36 cellular contexts compared by ENCODE assay signal in the genomic region with DNA sequence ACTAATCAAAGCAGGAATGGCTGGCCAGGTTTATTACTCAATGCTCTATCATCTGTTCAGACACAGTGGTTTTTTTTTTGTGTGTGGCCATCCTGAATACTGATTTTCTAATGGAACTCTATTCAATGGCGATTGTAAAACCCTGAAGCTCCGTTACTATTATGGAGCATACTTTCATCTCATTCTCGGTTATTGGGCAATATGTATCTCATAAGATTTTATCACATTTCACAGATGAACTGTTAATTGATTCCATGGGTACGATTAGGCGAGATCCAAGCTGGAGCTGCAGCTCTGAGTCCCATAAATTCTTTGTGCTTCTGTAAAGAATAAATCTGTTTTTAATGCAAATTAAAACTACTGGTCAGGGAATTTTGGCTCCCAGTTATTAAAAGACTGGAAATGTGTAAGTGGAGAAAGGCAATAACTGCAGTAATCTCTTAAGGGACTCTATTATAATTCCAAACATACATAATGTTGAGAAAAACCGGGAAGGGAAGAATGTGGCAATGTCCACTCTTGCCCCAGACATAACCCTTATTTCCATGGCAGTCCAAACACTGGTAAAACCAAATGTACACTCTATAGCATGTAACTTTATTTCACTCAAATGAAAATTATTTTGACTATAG.
"Had no signal": no experiment of that assay in that cellular context is flagged by ENCODE, and none has a peak within 500 bp of the region (broad histone marks: within the 10 kb centered on the region; RNA-seq: fewer than 3 reads in every experiment).

No MANE protein-coding gene starts in this region.

- FAIRE-seq: astrocyte, TTC549 had no signal

- H3K36me3 Mint-ChIP-seq: activated CD8-positive, alpha-beta memory T cell treated with anti-CD3 and anti-CD28 coated beads, Interleukin-2, amount 10 ng/mL, durations not matched to agents 7 days and 5 days; activated naive CD4-positive, alpha-beta T cell treated with anti-CD3 and anti-CD28 coated beads, Interleukin-2, amount 10 ng/mL, durations not matched to agents 7 days and 5 days; activated naive CD4-positive, alpha-beta T cell treated with anti-CD3 and anti-CD28 coated beads, Interleukin-2, amount 50 U/mL, for 24 hours; activated naive CD8-positive, alpha-beta T cell treated with anti-CD3 and anti-CD28 coated beads, Interleukin-2, amount 10 ng/mL, durations not matched to agents 7 days and 5 days; T-cell had no signal

- DNase-seq: activated B cell treated with CpG ODN at 0.5 μM for 24 hours; activated CD4-positive, alpha-beta memory T cell treated with anti-CD3 and anti-CD28 coated beads, Interleukin-2, amount 10 ng/mL, durations not matched to agents 7 days and 5 days; activated CD4-positive, alpha-beta T cell treated with anti-CD3 and anti-CD28 coated beads for 4 hours; activated CD4-positive, alpha-beta T cell treated with anti-CD3 and anti-CD28 coated beads, Interleukin-2, amount 10 ng/mL, durations not matched to agents 24 days and 14 days; activated CD4-positive, alpha-beta T cell treated with anti-CD3 and anti-CD28 coated beads, Interleukin-2, amount 50 U/mL, for 1 hour; activated CD4-positive, alpha-beta T cell treated with anti-CD3 and anti-CD28 coated beads, Interleukin-2, amount 50 U/mL, for 4 hours; activated CD4-positive, CD25-positive, alpha-beta regulatory T cell treated with anti-CD3 and anti-CD28 coated beads, Interleukin-2, amount 50 U/mL, for 72 hours; activated CD8-positive, alpha-beta memory T cell treated with anti-CD3 and anti-CD28 coated beads for 24 hours; activated CD8-positive, alpha-beta memory T cell treated with anti-CD3 and anti-CD28 coated beads, Interleukin-2, amount 10 ng/mL, durations not matched to agents 7 days and 5 days; activated CD8-positive, alpha-beta memory T cell treated with anti-CD3 and anti-CD28 coated beads, Interleukin-2, amount 50 U/mL, for 48 hours; activated CD8-positive, alpha-beta T cell treated with anti-CD3 and anti-CD28 coated beads, Interleukin-2, amount 10 ng/mL, durations not matched to agents 7 days and 5 days; activated effector memory CD4-positive, alpha-beta T cell treated with Interleukin-2 at 50 U/mL for 16 hours; activated gamma-delta T cell; activated naive CD4-positive, alpha-beta T cell treated with anti-CD3 and anti-CD28 coated beads, Interleukin-2, amount 10 ng/mL, durations not matched to agents 7 days and 5 days; activated naive CD4-positive, alpha-beta T cell treated with Interleukin-2 at 50 U/mL for 16 hours; activated naive CD8-positive, alpha-beta T cell treated with anti-CD3 and anti-CD28 coated beads, Interleukin-2, amount 10 ng/mL, durations not matched to agents 7 days and 5 days; activated naive CD8-positive, alpha-beta T cell treated with anti-CD3 and anti-CD28 coated beads, Interleukin-2, amount 50 U/mL, for 24 hours; activated T-cell treated with anti-CD3 and anti-CD28 coated beads, Interleukin-2, amount 50 U/mL, for 24 hours; activated T-cell treated with anti-CD3 and anti-CD28 coated beads, Interleukin-2, amount 50 U/mL, for 48 hours; adrenal gland; amniotic stem cell; aorta; body of pancreas; brain microvascular endothelial cell; central memory CD4-positive, alpha-beta T cell; T-cell; T-helper 2 cell; T-helper 9 cell had no signal

- H3K4me1 Mint-ChIP-seq: activated B cell treated with CpG ODN at 0.5 μM for 24 hours; activated naive CD4-positive, alpha-beta T cell treated with anti-CD3 and anti-CD28 coated beads, Interleukin-2, amount 50 U/mL, for 24 hours had no signal

- H3K9me3 Mint-ChIP-seq: activated naive CD4-positive, alpha-beta T cell treated with anti-CD3 and anti-CD28 coated beads, Interleukin-2, amount 50 U/mL, for 24 hours; activated naive CD8-positive, alpha-beta T cell treated with anti-CD3 and anti-CD28 coated beads, Interleukin-2, amount 50 U/mL, for 24 hours; activated T-helper 2 cell treated with anti-CD3 and anti-CD28 coated beads, Interferon-gamma antibody, Interleukin-2, Interleukin-4, amounts not matched to agents 10 μg/mL and 5 μg/mL and 100 μg/mL, durations not matched to agents 14 hours and 24 hours and 36 hours; T-helper 2 cell treated with Interferon-gamma antibody and Interleukin-4, amounts not matched to agents 5 μg/mL and 100 μg/mL, for 36 hours had no signal

- H3K36me3 ChIP-seq: adrenal gland, breast epithelium had no signal

- H3K27me3 Mint-ChIP-seq: activated T-cell treated with anti-CD3 and anti-CD28 coated beads, Interleukin-2, amount 50 U/mL, for 24 hours; T-cell had no signal

- H3K27ac Mint-ChIP-seq: activated B cell treated with CpG ODN at 0.5 μM for 24 hours; activated CD4-positive, alpha-beta memory T cell treated with anti-CD3 and anti-CD28 coated beads, Interleukin-2, amount 10 ng/mL, durations not matched to agents 7 days and 5 days; activated CD4-positive, alpha-beta T cell treated with anti-CD3 and anti-CD28 coated beads, Interleukin-2, amount 10 ng/mL, durations not matched to agents 24 days and 14 days; activated CD8-positive, alpha-beta memory T cell treated with anti-CD3 and anti-CD28 coated beads, Interleukin-2, amount 10 ng/mL, durations not matched to agents 7 days and 5 days; activated CD8-positive, alpha-beta T cell treated with anti-CD3 and anti-CD28 coated beads, Interleukin-2, amount 10 ng/mL, durations not matched to agents 7 days and 5 days; activated naive CD4-positive, alpha-beta T cell treated with anti-CD3 and anti-CD28 coated beads, Interleukin-2, amount 10 ng/mL, durations not matched to agents 7 days and 5 days; activated naive CD4-positive, alpha-beta T cell treated with anti-CD3 and anti-CD28 coated beads, Interleukin-2, amount 50 U/mL, for 24 hours; activated naive CD8-positive, alpha-beta T cell; activated naive CD8-positive, alpha-beta T cell treated with anti-CD3 and anti-CD28 coated beads, Interleukin-2, amount 10 ng/mL, durations not matched to agents 7 days and 5 days; activated naive CD8-positive, alpha-beta T cell treated with anti-CD3 and anti-CD28 coated beads, Interleukin-2, amount 50 U/mL, for 24 hours; activated T-cell treated with anti-CD3 and anti-CD28 coated beads, Interleukin-2, amount 50 U/mL, for 24 hours; activated T-helper 2 cell treated with anti-CD3 and anti-CD28 coated beads, Interferon-gamma antibody, Interleukin-2, Interleukin-4, amounts not matched to agents 10 μg/mL and 5 μg/mL and 100 μg/mL, durations not matched to agents 14 hours and 24 hours and 36 hours; T-cell; T-helper 2 cell treated with Interferon-gamma antibody and Interleukin-4, amounts not matched to agents 5 μg/mL and 100 μg/mL, for 36 hours had no signal

- H3K9me3 ChIP-seq: adrenal gland, body of pancreas had no signal

- H3K4me3 Mint-ChIP-seq: activated B cell treated with CpG ODN at 0.5 μM for 24 hours; activated CD4-positive, alpha-beta memory T cell treated with anti-CD3 and anti-CD28 coated beads, Interleukin-2, amount 10 ng/mL, durations not matched to agents 7 days and 5 days; activated CD4-positive, alpha-beta T cell treated with anti-CD3 and anti-CD28 coated beads, Interleukin-2, amount 10 ng/mL, durations not matched to agents 24 days and 14 days; activated CD8-positive, alpha-beta memory T cell treated with anti-CD3 and anti-CD28 coated beads, Interleukin-2, amount 10 ng/mL, durations not matched to agents 7 days and 5 days; activated CD8-positive, alpha-beta T cell treated with anti-CD3 and anti-CD28 coated beads, Interleukin-2, amount 10 ng/mL, durations not matched to agents 7 days and 5 days; activated naive CD4-positive, alpha-beta T cell treated with anti-CD3 and anti-CD28 coated beads, Interleukin-2, amount 10 ng/mL, durations not matched to agents 7 days and 5 days; activated naive CD4-positive, alpha-beta T cell treated with anti-CD3 and anti-CD28 coated beads, Interleukin-2, amount 50 U/mL, for 24 hours; activated naive CD8-positive, alpha-beta T cell; activated naive CD8-positive, alpha-beta T cell treated with anti-CD3 and anti-CD28 coated beads, Interleukin-2, amount 10 ng/mL, durations not matched to agents 7 days and 5 days; activated naive CD8-positive, alpha-beta T cell treated with anti-CD3 and anti-CD28 coated beads, Interleukin-2, amount 50 U/mL, for 24 hours; activated T-cell treated with anti-CD3 and anti-CD28 coated beads, Interleukin-2, amount 50 U/mL, for 24 hours; T-cell; T-helper 2 cell treated with Interferon-gamma antibody and Interleukin-4, amounts not matched to agents 5 μg/mL and 100 μg/mL, for 36 hours had no signal

- H3K4me1 ChIP-seq: adrenal gland, body of pancreas, breast epithelium had no signal

- H3K27ac ChIP-seq: adrenal gland, body of pancreas, brain microvascular endothelial cell, breast epithelium, VCaP had no signal

- H3K4me3 ChIP-seq: adrenal gland, body of pancreas, breast epithelium had no signal

- H3K27me3 ChIP-seq: adrenal gland, body of pancreas, brain microvascular endothelial cell, breast epithelium had no signal

- ATAC-seq: activated CD8-positive, alpha-beta memory T cell treated with anti-CD3 and anti-CD28 coated beads, Interleukin-2, amount 10 ng/mL, durations not matched to agents 7 days and 5 days; activated CD8-positive, alpha-beta T cell treated with anti-CD3 and anti-CD28 coated beads, Interleukin-2, amount 10 ng/mL, durations not matched to agents 7 days and 5 days; activated naive CD8-positive, alpha-beta T cell treated with anti-CD3 and anti-CD28 coated beads, Interleukin-2, amount 50 U/mL, for 24 hours; body of pancreas; T-cell had no signal
